In the genomic region with DNA sequence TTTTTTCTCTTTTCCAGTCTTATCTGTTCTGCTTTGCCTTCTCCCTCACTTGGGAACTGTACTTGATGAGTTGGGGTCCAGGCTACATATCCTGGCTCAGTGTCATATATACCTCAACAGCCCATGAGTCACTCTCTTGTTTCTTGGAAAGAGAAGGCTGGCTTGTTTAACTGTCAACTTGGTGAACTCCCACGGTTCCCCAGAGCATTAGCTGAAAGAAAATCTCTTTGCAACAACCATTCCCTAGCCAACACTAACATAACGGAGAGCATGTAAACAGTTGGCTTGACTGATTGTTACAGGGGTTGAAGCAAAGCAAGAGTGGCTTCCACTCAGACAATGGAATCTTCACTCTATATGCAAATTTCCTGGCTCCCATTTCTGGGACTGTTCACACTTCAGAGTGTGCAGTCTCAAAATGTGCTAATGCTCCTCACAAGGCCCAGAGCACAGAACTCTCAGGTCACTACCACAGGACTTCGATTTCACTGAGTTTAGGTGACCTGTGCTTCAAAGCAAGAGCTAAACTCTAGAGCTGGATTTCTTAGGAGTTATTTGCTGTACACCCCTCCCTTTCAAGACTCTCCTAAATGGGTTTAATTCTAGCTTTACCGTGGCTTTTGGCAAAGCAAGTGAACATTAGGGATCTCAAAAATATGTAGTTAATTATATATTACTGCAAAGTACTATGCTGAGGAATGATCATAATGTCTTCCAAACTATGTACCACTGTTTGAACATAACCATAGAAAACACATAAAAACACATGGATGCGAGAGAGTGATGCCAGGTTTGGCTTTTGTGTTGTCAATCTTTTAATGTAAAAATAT, we compare ENCODE assay signal across 10 cellular contexts.
DNase-seq lines count a peak whose midpoint lies in the region; ATAC-seq, FAIRE-seq and TF ChIP-seq lines count a peak whose summit lies in the region.
"Had no signal": no experiment of that assay in that cellular context is flagged by ENCODE, and none has a peak within 500 bp of the region (broad histone marks: within the 10 kb centered on the region; RNA-seq: fewer than 3 reads in every experiment).

No MANE protein-coding gene starts in this region.

- CTCF ChIA-PET in CD8-positive, alpha-beta memory T cell (lab: Charles Lee): no interaction called here

- no peak overlapping the region for H3K27ac Mint-ChIP-seq in CD8-positive, alpha-beta memory T cell
- peak overlapping the region; percentile 95 for H3K27ac Mint-ChIP-seq in nephron progenitor cell
- no peak overlapping the region for H3K27ac Mint-ChIP-seq in activated naive CD8-positive, alpha-beta T cell treated with anti-CD3 and anti-CD28 coated beads for 36 hours
- H3K27ac Mint-ChIP-seq: activated CD4-positive, alpha-beta T cell treated with anti-CD3 and anti-CD28 coated beads, Interleukin-2, amount 10 ng/mL, durations not matched to agents 7 days and 5 days; IgD-negative memory B cell had no signal

- no peak for TF ChIP-seq CTCF in nephron progenitor cell (IDR thresholded peaks at IDR 0.05)

- FAIRE-seq in endometrium (lab: Jason Lieb, UNC): peak; percentile 85

- no peaks in the 10 kb centered on the region for H3K36me3 Mint-ChIP-seq in CD8-positive, alpha-beta memory T cell
- peaks cover 24% of the 10 kb centered on the region for H3K36me3 Mint-ChIP-seq in nephron progenitor cell (ENCODE audit: low read depth)
- H3K36me3 Mint-ChIP-seq in activated naive CD8-positive, alpha-beta T cell treated with anti-CD3 and anti-CD28 coated beads for 36 hours: no peaks in the 10 kb centered on the region
- H3K36me3 Mint-ChIP-seq: IgD-negative memory B cell had no signal

- no peaks in the 10 kb centered on the region for H3K9me3 ChIP-seq in CD8-positive, alpha-beta memory T cell (ENCODE audit: low read length)

- POLR2A ChIA-PET in CD8-positive, alpha-beta memory T cell (lab: Charles Lee): no interaction called here

- H3K27me3 Mint-ChIP-seq in CD8-positive, alpha-beta memory T cell: no peaks in the 10 kb centered on the region
- H3K27me3 Mint-ChIP-seq in nephron progenitor cell (ENCODE audit: low read depth, poor library complexity): no peaks in the 10 kb centered on the region
- H3K27me3 Mint-ChIP-seq in activated naive CD8-positive, alpha-beta T cell treated with anti-CD3 and anti-CD28 coated beads for 36 hours: no peaks in the 10 kb centered on the region
- H3K27me3 Mint-ChIP-seq: activated CD4-positive, alpha-beta T cell treated with anti-CD3 and anti-CD28 coated beads, Interleukin-2, amount 10 ng/mL, durations not matched to agents 7 days and 5 days; IgD-negative memory B cell had no signal

- H3K27ac ChIP-seq in CD8-positive, alpha-beta memory T cell (ENCODE audit: low read depth, low read length): peak overlapping the region; percentile 48

- H3K4me3 ChIP-seq in CD8-positive, alpha-beta memory T cell (ENCODE audit: low read length): no peak overlapping the region

- peaks cover 0 to 25% (median 12%) of the 10 kb centered on the region in 5 donors for H3K9me3 Mint-ChIP-seq in CD8-positive, alpha-beta memory T cell
- peaks cover 42% of the 10 kb centered on the region for H3K9me3 Mint-ChIP-seq in nephron progenitor cell
- peaks cover 2% of the 10 kb centered on the region for H3K9me3 Mint-ChIP-seq in activated naive CD8-positive, alpha-beta T cell treated with anti-CD3 and anti-CD28 coated beads for 36 hours

- no peaks in the 10 kb centered on the region for H3K4me1 ChIP-seq in CD8-positive, alpha-beta memory T cell (ENCODE audit: insufficient read depth, low read length)

- H3K4me3 Mint-ChIP-seq in CD8-positive, alpha-beta memory T cell: no peak overlapping the region
- no peak overlapping the region for H3K4me3 Mint-ChIP-seq in nephron progenitor cell
- H3K4me3 Mint-ChIP-seq in activated naive CD8-positive, alpha-beta T cell treated with anti-CD3 and anti-CD28 coated beads for 36 hours: no peak overlapping the region
- H3K4me3 Mint-ChIP-seq: activated CD4-positive, alpha-beta T cell treated with anti-CD3 and anti-CD28 coated beads, Interleukin-2, amount 10 ng/mL, durations not matched to agents 7 days and 5 days; IgD-negative memory B cell had no signal

- DNase-seq in CD8-positive, alpha-beta memory T cell: no peak
- DNase-seq in NCI-H446 (lab: John Stamatoyannopoulos, UW): peak; percentile 52 to 71
- DNase-seq in nephron progenitor cell: peak; percentile 10
- DNase-seq in activated naive CD8-positive, alpha-beta T cell treated with anti-CD3 and anti-CD28 coated beads for 36 hours: no peak
- no peak for DNase-seq in ecto neural progenitor cell (ENCODE audit: low spot score)
- DNase-seq: activated CD4-positive, alpha-beta T cell treated with anti-CD3 and anti-CD28 coated beads, Interleukin-2, amount 10 ng/mL, durations not matched to agents 7 days and 5 days had no signal

- ATAC-seq in GM18520 (IDR thresholded peaks at IDR 0.05; ENCODE audit: unreplicated experiment) (no peak), GM19467 (IDR thresholded peaks at IDR 0.05; ENCODE audit: unreplicated experiment) (no peak)

- H3K27me3 ChIP-seq in CD8-positive, alpha-beta memory T cell (ENCODE audit: insufficient read depth, low read length, poor library complexity, severe bottlenecking): no peaks in the 10 kb centered on the region

- no peaks in the 10 kb centered on the region for H3K36me3 ChIP-seq in CD8-positive, alpha-beta memory T cell (ENCODE audit: insufficient read depth, low read length)

- no peaks in the 10 kb centered on the region for H3K4me1 Mint-ChIP-seq in CD8-positive, alpha-beta memory T cell
- H3K4me1 Mint-ChIP-seq in nephron progenitor cell: peaks cover 28% of the 10 kb centered on the region
- H3K4me1 Mint-ChIP-seq in activated naive CD8-positive, alpha-beta T cell treated with anti-CD3 and anti-CD28 coated beads for 36 hours: no peaks in the 10 kb centered on the region
- H3K4me1 Mint-ChIP-seq: activated CD4-positive, alpha-beta T cell treated with anti-CD3 and anti-CD28 coated beads, Interleukin-2, amount 10 ng/mL, durations not matched to agents 7 days and 5 days; IgD-negative memory B cell had no signal

Comparison
In these comparisons a context has a peak if more than half of its experiments do, and no peak if none do; other contexts are left out.
1. DNase-seq: peak in NCI-H446 (2 of 2) and nephron progenitor cell (single experiment); none in CD8-positive, alpha-beta memory T cell (0 of 5), activated naive CD8-positive, alpha-beta T cell treated with anti-CD3 and anti-CD28 coated beads for 36 hours (single experiment) and ecto neural progenitor cell (single experiment).